In the genomic region with DNA sequence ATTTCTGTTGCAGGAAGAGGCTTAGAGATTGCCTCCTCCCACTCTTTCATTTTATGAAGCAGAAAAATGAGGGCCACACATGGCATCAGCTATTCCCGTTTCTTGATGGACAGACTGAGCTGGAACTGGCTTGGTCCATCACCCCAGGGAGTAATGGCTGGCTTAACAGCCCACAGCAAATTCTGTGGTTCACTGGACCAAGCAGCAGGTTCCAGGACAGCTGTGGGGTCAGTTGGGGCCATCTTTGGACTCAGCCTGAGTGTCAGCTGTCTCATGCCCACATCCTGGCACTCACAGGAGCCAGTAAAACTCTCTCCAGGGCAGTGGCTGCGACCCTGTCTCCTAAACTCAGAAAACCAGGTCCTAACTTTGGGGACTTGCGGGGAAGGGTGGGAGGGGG, we compare ENCODE assay signal across 27 cellular contexts. TPM values are rescaled to one million over a fixed set of nuclear protein-coding genes. Genes with fewer than 3 reads are reported as not detected.
DNase-seq lines count a peak whose midpoint lies in the region; ATAC-seq and TF ChIP-seq lines count a peak whose summit lies in the region.
"Had no signal": no experiment of that assay in that cellular context is flagged by ENCODE, and none has a peak within 500 bp of the region (broad histone marks: within the 10 kb centered on the region; RNA-seq: fewer than 3 reads in every experiment).

No MANE protein-coding gene starts in this region.

- TF ChIP-seq CTCF in osteoblast (IDR thresholded peaks at IDR 0.05; ENCODE audit: extremely low read depth, low read depth, low read length) (no peak), spleen (IDR thresholded peaks at IDR 0.05 in 8 of 11, conservative IDR thresholded peaks at IDR 0.05 in 3 of 11) (no peak), uterus (IDR thresholded peaks at IDR 0.05) (no peak)

- H3K4me2 ChIP-seq in osteoblast (ENCODE audit: insufficient read depth, low read length): no peak overlapping the region

- H3K9me3 ChIP-seq in KOPT-K1 (ENCODE audit: insufficient read depth, low read length, poor library complexity, severe bottlenecking) (no peaks in the 10 kb centered on the region), SJCRH30 (replicated peaks) (no peaks in the 10 kb centered on the region), osteoblast (ENCODE audit: low read depth, low read length) (no peaks in the 10 kb centered on the region), spleen (no peaks in the 10 kb centered on the region), uterus (no peaks in the 10 kb centered on the region)

- H3K27ac ChIP-seq in KOPT-K1 (ENCODE audit: low read depth, low read length, poor library complexity, severe bottlenecking) (peak overlapping the region; percentile 23), SJCRH30 (peak overlapping the region; percentile 52), osteoblast (ENCODE audit: low read depth, low read length) (no peak overlapping the region), spleen (no peak overlapping the region), uterus (no peak overlapping the region)
- H3K27ac ChIP-seq: BLaER1 treated with 17β-estradiol and CSF1 and Interleukin-3, amounts not matched to agents 10 nM and 100 nM had no signal

- H2AFZ ChIP-seq in osteoblast (ENCODE audit: low read length): no peak overlapping the region

- no peak for ATAC-seq in activated CD4-positive, CD25-positive, alpha-beta regulatory T cell treated with anti-CD3 and anti-CD28 coated beads, Interleukin-2, amount 50 U/mL, for 24 hours
- ATAC-seq: HCT116, PC-3 had no signal

- no peaks in the 10 kb centered on the region for H3K36me3 ChIP-seq in KOPT-K1 (ENCODE audit: insufficient read depth, low read length)
- H3K36me3 ChIP-seq in SJCRH30: no peaks in the 10 kb centered on the region
- no peaks in the 10 kb centered on the region for H3K36me3 ChIP-seq in osteoblast (ENCODE audit: insufficient read depth, low read length)
- H3K36me3 ChIP-seq in spleen: no peaks in the 10 kb centered on the region
- H3K36me3 ChIP-seq in uterus: no peaks in the 10 kb centered on the region
- H3K36me3 ChIP-seq: BLaER1 treated with 17β-estradiol and CSF1 and Interleukin-3, amounts not matched to agents 10 nM and 100 nM had no signal

- WGBS in spleen, 5 donors: 89 to 95% (median 93%) methylated on average over 3 of the region's 3 CpGs

- H3K27me3 ChIP-seq in SJCRH30 (no peaks in the 10 kb centered on the region), osteoblast (ENCODE audit: insufficient read depth, low read length) (no peaks in the 10 kb centered on the region), spleen (replicated peaks in 1 of 7) (no peaks in the 10 kb centered on the region), uterus (no peaks in the 10 kb centered on the region)
- H3K27me3 ChIP-seq: BLaER1 treated with 17β-estradiol and CSF1 and Interleukin-3, amounts not matched to agents 10 nM and 100 nM had no signal

- TF ChIP-seq POLR2A in spleen (IDR thresholded peaks at IDR 0.05) (no peak), uterus (IDR thresholded peaks at IDR 0.05) (no peak)

- H3K4me1 ChIP-seq in SJCRH30 (peaks cover 12% of the 10 kb centered on the region), osteoblast (ENCODE audit: insufficient read depth, low read length) (peaks cover 6% of the 10 kb centered on the region), spleen (peaks cover 0 to 30% (median 8%) of the 10 kb centered on the region in 6 donors), uterus (no peaks in the 10 kb centered on the region)

- no peaks in the 10 kb centered on the region for H4K20me1 ChIP-seq in osteoblast (ENCODE audit: insufficient read depth, low read length)
- H4K20me1 ChIP-seq: BLaER1 treated with 17β-estradiol and CSF1 and Interleukin-3, amounts not matched to agents 10 nM and 100 nM had no signal

- H3K4me3 ChIP-seq in SJCRH30 (no peak overlapping the region), osteoblast (ENCODE audit: insufficient read depth, low read length) (no peak overlapping the region), spleen (no peak overlapping the region), uterus (no peak overlapping the region)
- H3K4me3 ChIP-seq: BLaER1 treated with 17β-estradiol and CSF1 and Interleukin-3, amounts not matched to agents 10 nM and 100 nM had no signal

- DNase-seq in SJCRH30: peak; percentile 70 to 75
- peak; percentile 38 for DNase-seq in osteoblast (ENCODE audit: insufficient read length, low spot score, missing footprints)
- DNase-seq in spleen: peak; percentile 11
- DNase-seq in ecto neural progenitor cell (ENCODE audit: low spot score): no peak
- DNase-seq in foreskin melanocyte: no peak
- DNase-seq in uterus: no peak
- DNase-seq: AML-193; CD4-positive, alpha-beta memory T cell; COR-L47; DMS53; Kasumi-1; MM.1S; NCI-H2029; NCI-H446; NCI-H526; NCI-H82; NK-92 treated with Interleukin-12 subunit alpha and Interleukin-12 subunit beta, amount 100 ng/mL, for 24 hours; PC-3 had no signal

- intact Hi-C loops in spleen (cut with DNase I; ENCODE audit: low total_unique reads) (no loop called here), uterus (cut with DNase I; ENCODE audit: low total_unique reads) (no loop called here)

- no peaks in the 10 kb centered on the region for H3K79me2 ChIP-seq in osteoblast (ENCODE audit: insufficient read depth, low read length)

RNA-seq across cellular contexts. Expression of a gene that starts 36.5 kb away (rescaled TPM):
- not detected in 2 replicates for total RNA-seq in SJCRH30 (2014; rRNA removed; shearing (Covaris generic))
- total RNA-seq in osteoblast (not detected in 2 replicates), spleen (10 to 100 TPM in 3 of 7 donors, 1 to 10 TPM in 3, under 1 TPM in 1; 0.79 to 44.6 (median 7.9) TPM), uterus (1 to 10 TPM in 1 of 4 donors, not detected in 3; 2.2 TPM)
- polyA plus RNA-seq in spleen: 10 to 100 TPM in 1 of 3 donors, 1 to 10 TPM in 2; 3.2 to 15.4 (median 6.2) TPM
- total RNA-seq: CD4-positive, alpha-beta memory T cell; Daoy; G401; HT1080; PC-3; Right ventricle myocardium superior had no signal
- polyA plus RNA-seq: CD4-positive, alpha-beta memory T cell had no signal

RNA-seq across cellular contexts. Expression of a gene that starts 41.7 kb away (rescaled TPM):
- total RNA-seq in SJCRH30 (2014; rRNA removed; shearing (Covaris generic)): not detected in 2 replicates
- not detected in 2 replicates for total RNA-seq in osteoblast
- total RNA-seq in spleen: 10 to 100 TPM in 1 of 7 donors, 1 to 10 TPM in 6; 2.0 to 14.6 (median 4.1) TPM
- 1 to 10 TPM in 1 of 3 donors, under 1 TPM in 2; 0.30 to 1.1 (median 0.54) TPM for polyA plus RNA-seq in spleen
- under 1 TPM in 1 of 4 donors, not detected in 3; 0.48 TPM for total RNA-seq in uterus
- total RNA-seq: CD4-positive, alpha-beta memory T cell; Daoy; G401; HT1080; Right ventricle myocardium superior; SK-MEL-5 had no signal

Comparison
In these comparisons a context has a peak if more than half of its experiments do, and no peak if none do; other contexts are left out.
1. H3K27ac ChIP-seq: peak in KOPT-K1 (single experiment) and SJCRH30 (single experiment); none in osteoblast (single experiment), spleen (0 of 8) and uterus (0 of 2).
2. DNase-seq: peak in SJCRH30 (2 of 2), osteoblast (single experiment) and spleen (single experiment); none in ecto neural progenitor cell (single experiment), foreskin melanocyte (single experiment) and uterus (0 of 2).